1 cellular context compared by ENCODE assay signal in the genomic region with DNA sequence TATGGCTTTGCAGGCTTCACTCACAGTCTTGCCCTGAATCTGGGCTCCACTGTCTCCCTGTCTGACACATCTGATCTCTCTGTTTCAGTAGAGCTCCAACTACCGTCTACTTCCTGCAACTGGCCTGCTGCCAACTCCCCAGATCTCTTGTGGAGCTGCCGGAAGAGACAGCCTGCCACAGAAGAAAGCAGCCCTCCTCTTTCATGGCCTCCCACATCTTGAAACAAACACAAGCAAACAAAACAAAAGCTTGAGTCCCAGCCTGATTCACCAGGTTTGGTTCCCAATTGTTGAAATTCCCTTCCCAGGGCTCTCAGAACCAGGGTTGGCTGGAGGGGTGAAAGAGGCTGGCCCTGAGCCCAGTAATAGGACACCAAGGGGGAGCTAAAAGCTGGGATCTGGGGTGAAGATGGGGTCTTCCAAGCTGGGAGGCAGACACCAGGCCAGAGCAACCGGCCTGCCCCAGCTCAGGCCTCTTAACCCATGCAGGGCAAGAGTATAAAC.
TF ChIP-seq lines count a peak whose summit lies in the region.

No MANE protein-coding gene starts in this region.

TF ChIP-seq in IMR-90, 13 proteins besides CTCF, POLR2A, EP300 and RAD21 (continued from another document):
- TF ChIP-seq CEBPB (IDR thresholded peaks at IDR 0.05; ENCODE audit: low read depth, low read length) (no peak), MXI1 (IDR thresholded peaks at IDR 0.05; ENCODE audit: borderline replicate concordance, low read depth, low read length) (no peak), NFE2L2 (IDR thresholded peaks at IDR 0.05; ENCODE audit: low read depth, low read length) (no peak), SMC3 (IDR thresholded peaks at IDR 0.05; ENCODE audit: low read depth, low read length) (no peak), RCOR1 (IDR thresholded peaks at IDR 0.05; ENCODE audit: insufficient replicate concordance, low read length) (no peak), RFX5 (IDR thresholded peaks at IDR 0.05; ENCODE audit: low read depth, low read length) (no peak), BHLHE40 (IDR thresholded peaks at IDR 0.05; ENCODE audit: low read depth, low read length) (no peak)
- TF ChIP-seq, protein P1, sequence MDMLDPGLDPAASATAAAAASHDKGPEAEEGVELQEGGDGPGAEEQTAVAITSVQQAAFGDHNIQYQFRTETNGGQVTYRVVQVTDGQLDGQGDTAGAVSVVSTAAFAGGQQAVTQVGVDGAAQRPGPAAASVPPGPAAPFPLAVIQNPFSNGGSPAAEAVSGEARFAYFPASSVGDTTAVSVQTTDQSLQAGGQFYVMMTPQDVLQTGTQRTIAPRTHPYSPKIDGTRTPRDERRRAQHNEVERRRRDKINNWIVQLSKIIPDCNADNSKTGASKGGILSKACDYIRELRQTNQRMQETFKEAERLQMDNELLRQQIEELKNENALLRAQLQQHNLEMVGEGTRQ (IDR thresholded peaks at IDR 0.05; ENCODE audit: low read depth, low read length): no peak
